Comparison of ENCODE assay signal across 1 cellular context in genomic region chr16:66872927-66873684, GRCh38.
A peak's percentile ranks its signal among the peaks of the same experiment; 100 is the strongest.
TF ChIP-seq lines count a peak whose summit lies in the region.

No MANE protein-coding gene starts in this region.

TF ChIP-seq in K562, 482 proteins besides CTCF, POLR2A, EP300 and RAD21 (continued from another document and continues in another):
- TF ChIP-seq GMEB1 (CRISPR knock-in tag; IDR thresholded peaks at IDR 0.05) (no peak), TEAD4 (IDR thresholded peaks at IDR 0.05; ENCODE audit: low read length) (no peak; the same call in 1 of the 2 replicates), TEAD4 (CRISPR knock-in tag; IDR thresholded peaks at IDR 0.05; ENCODE audit: borderline replicate concordance) (no peak), LARP7 (IDR thresholded peaks at IDR 0.05) (no peak), CEBPZ (IDR thresholded peaks at IDR 0.05; ENCODE audit: borderline replicate concordance, low read depth, low read length) (no peak), ZNF592 (IDR thresholded peaks at IDR 0.05) (peak; percentile 88), IFI16 (CRISPR knock-in tag; IDR thresholded peaks at IDR 0.05) (no peak), HDAC2 (IDR thresholded peaks at IDR 0.05) (peak; percentile 81; the same call in 1 of the 2 replicates), TARDBP (IDR thresholded peaks at IDR 0.05) (0 out of 2 replicates have a peak, but pooled peaks have one; percentile 24), IRF1 (CRISPR knock-in tag; IDR thresholded peaks at IDR 0.05; ENCODE audit: borderline replicate concordance) (no peak), ZNF551 (CRISPR knock-in tag; IDR thresholded peaks at IDR 0.05) (no peak), SREBF2 (CRISPR knock-in tag; IDR thresholded peaks at IDR 0.05) (no peak), SMAD4 (CRISPR knock-in tag; conservative IDR thresholded peaks at IDR 0.05) (peak; percentile 57; the same call in 1 of the 2 replicates), HDAC6 (IDR thresholded peaks at IDR 0.05; ENCODE audit: low read depth, low read length) (no peak), NFATC3 (IDR thresholded peaks at IDR 0.05) (no peak), TRIM28 (IDR thresholded peaks at IDR 0.05) (no peak), PTBP1 (IDR thresholded peaks at IDR 0.05; ENCODE audit: low read depth, low read length) (0 out of 2 replicates have a peak, but pooled peaks have one; percentile 49), SMARCE1 (IDR thresholded peaks at IDR 0.05) (peak; percentile 71), REST (CRISPR knock-in tag; IDR thresholded peaks at IDR 0.05; ENCODE audit: low read depth) (0 out of 2 replicates have a peak, but pooled peaks have one; percentile 23), KLF10 (CRISPR knock-in tag; IDR thresholded peaks at IDR 0.05) (no peak), ZNF77 (CRISPR knock-in tag; IDR thresholded peaks at IDR 0.05) (no peak), ZBTB5 (IDR thresholded peaks at IDR 0.05) (no peak), ZNF146 (CRISPR knock-in tag; IDR thresholded peaks at IDR 0.05; ENCODE audit: unreplicated experiment) (no peak), ARID3B (CRISPR knock-in tag; IDR thresholded peaks at IDR 0.05; ENCODE audit: borderline replicate concordance) (no peak), ZNF12 (CRISPR knock-in tag; IDR thresholded peaks at IDR 0.05) (no peak), CBX2 (IDR thresholded peaks at IDR 0.05; ENCODE audit: insufficient read depth, low read length, poor library complexity, severe bottlenecking) (no peak), PREB (CRISPR knock-in tag; IDR thresholded peaks at IDR 0.05) (no peak), ZNF512 (tag; IDR thresholded peaks at IDR 0.05) (peak; percentile 50; the same call in 1 of the 2 replicates), ZBTB9 (CRISPR knock-in tag; IDR thresholded peaks at IDR 0.05) (no peak), ZNF24 (IDR thresholded peaks at IDR 0.05) (peak; percentile 51; the same call in 1 of the 2 replicates), CCAR2 (IDR thresholded peaks at IDR 0.05; ENCODE audit: low read depth, low read length) (no peak), E2F1 (CRISPR knock-in tag; IDR thresholded peaks at IDR 0.05) (peak; percentile 75; the same call in 1 of the 2 replicates), FOXP1 (CRISPR knock-in tag; IDR thresholded peaks at IDR 0.05) (no peak), ZBTB17 (CRISPR knock-in tag; IDR thresholded peaks at IDR 0.05) (no peak), ILF3 (IDR thresholded peaks at IDR 0.05; ENCODE audit: borderline replicate concordance) (no peak)
